Comparison of ENCODE assay signal across 1 cellular context in genomic region chr11:19370100-19370861, GRCh38.
TF ChIP-seq lines count a peak whose summit lies in the region.

No MANE protein-coding gene starts in this region.

TF ChIP-seq in IMR-90, 13 proteins besides CTCF, POLR2A, EP300 and RAD21:
- TF ChIP-seq RCOR1 (IDR thresholded peaks at IDR 0.05; ENCODE audit: insufficient replicate concordance, low read length) (no peak), CEBPB (IDR thresholded peaks at IDR 0.05; ENCODE audit: low read depth, low read length) (peak; percentile 81)
